ENCODE assay signal across 28 cellular contexts in genomic region chr6:170203212-170203611, GRCh38.
DNase-seq lines count a peak whose midpoint lies in the region; ATAC-seq, FAIRE-seq and TF ChIP-seq lines count a peak whose summit lies in the region.
"Had no signal": no experiment of that assay in that cellular context is flagged by ENCODE, and none has a peak within 500 bp of the region (broad histone marks: within the 10 kb centered on the region; RNA-seq: fewer than 3 reads in every experiment).

No MANE protein-coding gene starts in this region.

- no peak for TF ChIP-seq POLR2A in esophagus muscularis mucosa (IDR thresholded peaks at IDR 0.05; ENCODE audit: low read depth)

- no peak overlapping the region for H3K4me3 ChIP-seq in esophagus muscularis mucosa
- H3K4me3 ChIP-seq: BLaER1, breast epithelium, left lung, stomach, tibial artery had no signal

- peak; percentile 9 for FAIRE-seq in HTR-8/SVneo (lab: Jason Lieb, UNC)
- FAIRE-seq: HepG2, small intestine had no signal

- no peak for ATAC-seq in activated CD8-positive, alpha-beta memory T cell treated with anti-CD3 and anti-CD28 coated beads, Interleukin-2, amount 10 ng/mL, durations not matched to agents 7 days and 5 days
- ATAC-seq in omental fat pad (ENCODE audit: low FRiP score), result peak; percentile 19
- ATAC-seq: activated T-cell treated with anti-CD3 and anti-CD28 coated beads, Interleukin-2, amount 50 U/mL, for 4 hours; HepG2; left lung; naive thymus-derived CD4-positive, alpha-beta T cell had no signal

- H3K36me3 ChIP-seq in esophagus muscularis mucosa, result no peaks in the 10 kb centered on the region
- H3K36me3 ChIP-seq: BLaER1, breast epithelium, left lung, stomach, tibial artery had no signal

- peak; percentile 3 for DNase-seq in activated CD8-positive, alpha-beta memory T cell treated with anti-CD3 and anti-CD28 coated beads, Interleukin-2, amount 10 ng/mL, durations not matched to agents 7 days and 5 days
- no peak for DNase-seq in activated CD8-positive, alpha-beta memory T cell treated with anti-CD3 and anti-CD28 coated beads, Interleukin-2, amount 50 U/mL, for 48 hours
- DNase-seq in HTR-8/SVneo (ENCODE audit: insufficient read length, low spot score), result no peak
- peak; percentile 66 for DNase-seq in esophagus muscularis mucosa (ENCODE audit: extremely low spot score)
- DNase-seq in omental fat pad (ENCODE audit: low spot score), result no peak
- DNase-seq in HK-2 (ENCODE audit: unreplicated experiment), result no peak
- DNase-seq in NCI-H1048 (lab: John Stamatoyannopoulos, UW), result no peak
- DNase-seq: activated CD4-positive, alpha-beta memory T cell treated with anti-CD3 and anti-CD28 coated beads, Interleukin-2, amount 10 ng/mL, durations not matched to agents 7 days and 5 days; activated naive CD4-positive, alpha-beta T cell treated with anti-CD3 and anti-CD28 coated beads, Interleukin-2, amount 50 U/mL, for 16 hours; activated T-cell treated with anti-CD3 and anti-CD28 coated beads, Interleukin-2, amount 50 U/mL, for 4 hours; DMS53; effector CD8-positive, alpha-beta T cell; GDM1; left lung; NCI-H1694 treated with DMSO at 0.1 percent for 48 hours; NCI-H2171; NCI-H510A treated with DMSO at 0.1 percent for 48 hours; nucleus accumbens; small intestine; stimulated activated CD8-positive, alpha-beta memory T cell treated with anti-CD3 and anti-CD28 coated beads, Interleukin-4, amount 100 ng/mL, for 48 hours; stomach; T1000; tibial artery had no signal

- intact Hi-C loops in esophagus muscularis mucosa (cut with DNase I), result no loop called here

- H3K27me3 ChIP-seq in esophagus muscularis mucosa, result peaks cover 0 to 3% (median 0%) of the 10 kb centered on the region in 4 donors
- H3K27me3 ChIP-seq: BLaER1 had no signal

- no peak overlapping the region for H3K27ac Mint-ChIP-seq in activated CD8-positive, alpha-beta memory T cell treated with anti-CD3 and anti-CD28 coated beads, Interleukin-2, amount 10 ng/mL, durations not matched to agents 7 days and 5 days
- H3K27ac Mint-ChIP-seq: activated CD4-positive, alpha-beta memory T cell treated with anti-CD3 and anti-CD28 coated beads, Interleukin-2, amount 10 ng/mL, durations not matched to agents 7 days and 5 days; mesothelial cell of epicardium; naive thymus-derived CD4-positive, alpha-beta T cell had no signal

- TF ChIP-seq CTCF in esophagus muscularis mucosa (IDR thresholded peaks at IDR 0.05), result no peak
- no peak for TF ChIP-seq CTCF in omental fat pad (IDR thresholded peaks at IDR 0.05)

- no peaks in the 10 kb centered on the region for H3K36me3 Mint-ChIP-seq in activated CD8-positive, alpha-beta memory T cell treated with anti-CD3 and anti-CD28 coated beads, Interleukin-2, amount 10 ng/mL, durations not matched to agents 7 days and 5 days
- H3K36me3 Mint-ChIP-seq: mesothelial cell of epicardium had no signal

- H3K4me1 Mint-ChIP-seq in activated CD8-positive, alpha-beta memory T cell treated with anti-CD3 and anti-CD28 coated beads, Interleukin-2, amount 10 ng/mL, durations not matched to agents 7 days and 5 days, result peaks cover under 1% of the 10 kb centered on the region
- H3K4me1 Mint-ChIP-seq: activated CD4-positive, alpha-beta memory T cell treated with anti-CD3 and anti-CD28 coated beads, Interleukin-2, amount 10 ng/mL, durations not matched to agents 7 days and 5 days; naive thymus-derived CD4-positive, alpha-beta T cell had no signal

- peaks cover 20% of the 10 kb centered on the region for H3K9me3 Mint-ChIP-seq in activated CD8-positive, alpha-beta memory T cell treated with anti-CD3 and anti-CD28 coated beads, Interleukin-2, amount 10 ng/mL, durations not matched to agents 7 days and 5 days (ENCODE audit: low read depth)

- CTCF ChIA-PET in activated CD8-positive, alpha-beta memory T cell treated with anti-CD3 and anti-CD28 coated beads, Interleukin-2, amount 10 ng/mL, durations not matched to agents 7 days and 5 days (lab: Charles Lee), result no interaction called here

- no peak overlapping the region for H3K27ac ChIP-seq in esophagus muscularis mucosa (replicated peaks in 1 of 4)
- H3K27ac ChIP-seq: BLaER1, breast epithelium, left lung, stomach, tibial artery had no signal

- no peak overlapping the region for H3K4me3 Mint-ChIP-seq in activated CD8-positive, alpha-beta memory T cell treated with anti-CD3 and anti-CD28 coated beads, Interleukin-2, amount 10 ng/mL, durations not matched to agents 7 days and 5 days
- H3K4me3 Mint-ChIP-seq: activated CD4-positive, alpha-beta memory T cell treated with anti-CD3 and anti-CD28 coated beads, Interleukin-2, amount 10 ng/mL, durations not matched to agents 7 days and 5 days; activated T-cell treated with anti-CD3 and anti-CD28 coated beads, Interleukin-2, amount 50 U/mL, for 4 hours; mesothelial cell of epicardium; naive thymus-derived CD4-positive, alpha-beta T cell had no signal

- no peak for TF ChIP-seq EP300 in esophagus muscularis mucosa (IDR thresholded peaks at IDR 0.05)

- peaks cover 0 to 13% (median 12%) of the 10 kb centered on the region in 4 donors for H3K4me1 ChIP-seq in esophagus muscularis mucosa
- H3K4me1 ChIP-seq: breast epithelium, left lung, stomach, tibial artery had no signal

- 89% methylated on average over 6 of the region's 6 CpGs for WGBS in esophagus muscularis mucosa

- H3K27me3 Mint-ChIP-seq in activated CD8-positive, alpha-beta memory T cell treated with anti-CD3 and anti-CD28 coated beads, Interleukin-2, amount 10 ng/mL, durations not matched to agents 7 days and 5 days, result peaks cover 7% of the 10 kb centered on the region

- H3K9me3 ChIP-seq in esophagus muscularis mucosa, result no peaks in the 10 kb centered on the region
- H3K9me3 ChIP-seq: breast epithelium, stomach, tibial artery had no signal

Comparison
In these comparisons a context has a peak if more than half of its experiments do, and no peak if none do; other contexts are left out.
1. DNase-seq: peak in activated CD8-positive, alpha-beta memory T cell treated with anti-CD3 and anti-CD28 coated beads, Interleukin-2, amount 10 ng/mL, durations not matched to agents 7 days and 5 days (single experiment) and esophagus muscularis mucosa (single experiment); none in activated CD8-positive, alpha-beta memory T cell treated with anti-CD3 and anti-CD28 coated beads, Interleukin-2, amount 50 U/mL, for 48 hours (single experiment), HTR-8/SVneo (single experiment), omental fat pad (single experiment), HK-2 (single experiment) and NCI-H1048 (single experiment).